In the genomic region with DNA sequence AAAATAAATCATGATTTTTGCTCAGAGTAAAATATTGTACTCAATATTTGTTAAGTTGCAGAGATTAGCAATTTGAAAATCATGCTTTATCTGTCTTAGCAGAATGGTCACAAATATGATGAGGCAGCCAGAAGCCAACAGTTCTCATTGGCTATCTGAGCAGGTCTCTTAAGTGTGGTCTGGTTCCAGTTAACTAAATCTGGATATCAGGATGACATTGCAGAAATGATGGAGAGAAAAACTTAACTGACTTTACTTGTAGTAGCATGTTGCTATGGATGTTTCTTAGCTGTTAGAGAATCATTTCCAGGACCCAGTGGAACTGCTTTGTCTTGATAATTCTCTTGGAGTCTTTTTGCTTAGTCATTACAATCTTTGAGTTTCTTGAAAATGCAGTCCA, we compare ENCODE assay signal across 29 cellular contexts.
"Had no signal": no experiment of that assay in that cellular context is flagged by ENCODE, and none has a peak within 500 bp of the region (broad histone marks: within the 10 kb centered on the region; RNA-seq: fewer than 3 reads in every experiment).

No MANE protein-coding gene starts in this region.

- H3K27ac ChIP-seq: cardiac muscle cell, PC-9, RWPE1 had no signal

- DNase-seq: activated CD4-positive, alpha-beta memory T cell treated with anti-CD3 and anti-CD28 coated beads for 36 hours; activated CD4-positive, alpha-beta T cell treated with anti-CD3 and anti-CD28 coated beads for 36 hours; activated CD4-positive, alpha-beta T cell treated with anti-CD3 and anti-CD28 coated beads, Interleukin-2, amount 50 U/mL, for 1 hour; activated CD8-positive, alpha-beta memory T cell treated with anti-CD3 and anti-CD28 coated beads, Interleukin-2, amount 50 U/mL, for 4 hours; activated gamma-delta T cell treated with Interleukin-2 at 50 U/mL for 16 hours; activated naive CD4-positive, alpha-beta T cell treated with anti-CD3 and anti-CD28 coated beads, Interleukin-2, amount 10 ng/mL, durations not matched to agents 7 days and 5 days; activated naive CD8-positive, alpha-beta T cell treated with anti-CD3 and anti-CD28 coated beads, Interleukin-2, amount 50 U/mL, for 24 hours; activated T-cell treated with anti-CD3 and anti-CD28 coated beads for 4 hours; activated T-cell treated with anti-CD3 and anti-CD28 coated beads, Interleukin-2, amount 50 U/mL, for 4 hours; amniotic stem cell; aorta; NCI-H1092 treated with DMSO at 0.1 percent for 48 hours; NCI-H1417; NCI-H187 treated with DMSO at 0.1 percent for 48 hours; NCI-H2081; NCI-H2171 treated with DMSO at 0.1 percent for 48 hours; NCI-H2227 treated with DMSO at 0.1 percent for 48 hours; NCI-H446 treated with DMSO at 0.1 percent for 48 hours; NCI-H524; NCI-H69; NCI-H82; PC-9; SIG-M5 had no signal

- H3K27me3 ChIP-seq: cardiac muscle cell had no signal

- FAIRE-seq: RCC 7860 had no signal

- H3K4me2 ChIP-seq: PC-9 had no signal

- H3K4me3 ChIP-seq: cardiac muscle cell, PC-9 had no signal

- ATAC-seq: activated CD4-positive, alpha-beta T cell treated with anti-CD3 and anti-CD28 coated beads for 36 hours; activated CD4-positive, CD25-positive, alpha-beta regulatory T cell treated with anti-CD3 and anti-CD28 coated beads, Interleukin-2, amount 50 U/mL, for 24 hours; activated naive CD8-positive, alpha-beta T cell treated with anti-CD3 and anti-CD28 coated beads, Interleukin-2, amount 50 U/mL, for 24 hours; activated T-cell treated with anti-CD3 and anti-CD28 coated beads, Interleukin-2, amount 50 U/mL, for 4 hours; Right ventricle myocardium inferior; WTC11 had no signal

- H2AFZ ChIP-seq: PC-9 had no signal

- H3K36me3 ChIP-seq: cardiac muscle cell had no signal
